Comparison of ENCODE assay signal across 12 cellular contexts in genomic region chr21:17709266-17709611, GRCh38.
DNase-seq lines count a peak whose midpoint lies in the region; ATAC-seq and TF ChIP-seq lines count a peak whose summit lies in the region.
"Had no signal": no experiment of that assay in that cellular context is flagged by ENCODE, and none has a peak within 500 bp of the region (broad histone marks: within the 10 kb centered on the region; RNA-seq: fewer than 3 reads in every experiment).

No MANE protein-coding gene starts in this region.

- POLR2A ChIA-PET in activated CD8-positive, alpha-beta T cell treated with anti-CD3 and anti-CD28 coated beads for 36 hours (lab: Charles Lee) = no interaction called here

- H3K27me3 Mint-ChIP-seq in activated CD8-positive, alpha-beta T cell treated with anti-CD3 and anti-CD28 coated beads for 36 hours = no peaks in the 10 kb centered on the region

- H3K9me3 Mint-ChIP-seq in activated CD8-positive, alpha-beta T cell treated with anti-CD3 and anti-CD28 coated beads for 36 hours = peaks cover 20% of the 10 kb centered on the region

- H3K4me1 Mint-ChIP-seq in activated CD8-positive, alpha-beta T cell treated with anti-CD3 and anti-CD28 coated beads for 36 hours (ENCODE audit: low read depth) = peaks cover 20% of the 10 kb centered on the region
- H3K4me1 Mint-ChIP-seq: nephron had no signal

- no peak overlapping the region for H3K27ac Mint-ChIP-seq in activated CD8-positive, alpha-beta T cell treated with anti-CD3 and anti-CD28 coated beads for 36 hours
- H3K27ac Mint-ChIP-seq: nephron had no signal

- intact Hi-C loops in activated CD8-positive, alpha-beta T cell treated with anti-CD3 and anti-CD28 coated beads for 36 hours (cut with micrococcal nuclease) = loop anchor here (5.0 kb wide), 1 partner anchor 73 kb away; no protein-coding TSS in a partner anchor

- peaks cover 8% of the 10 kb centered on the region for H3K36me3 Mint-ChIP-seq in activated CD8-positive, alpha-beta T cell treated with anti-CD3 and anti-CD28 coated beads for 36 hours (ENCODE audit: low read depth)

- H3K4me3 Mint-ChIP-seq in activated CD8-positive, alpha-beta T cell treated with anti-CD3 and anti-CD28 coated beads for 36 hours = no peak overlapping the region
- H3K4me3 Mint-ChIP-seq: nephron had no signal

- DNase-seq in GM20000 (ENCODE audit: low spot score) = peak; percentile 46
- peak; percentile 19 for DNase-seq in activated CD8-positive, alpha-beta T cell treated with anti-CD3 and anti-CD28 coated beads for 36 hours
- DNase-seq in effector CD8-positive, alpha-beta T cell (lab: John Stamatoyannopoulos, UW) = no peak
- no peak for DNase-seq in activated effector memory CD4-positive, alpha-beta T cell treated with Interleukin-2 at 50 U/mL for 16 hours
- DNase-seq in C1 segment of cervical spinal cord (lab: John Stamatoyannopoulos, UW) = no peak
- no peak for DNase-seq in NCI-H446 (lab: John Stamatoyannopoulos, UW)
- DNase-seq: NCI-H1105, RPMI8226, upper lobe of left lung had no signal

- TF ChIP-seq CTCF in GM20000 (IDR thresholded peaks at IDR 0.05; ENCODE audit: extremely low read depth, missing control alignments) = no peak
- TF ChIP-seq CTCF in activated CD8-positive, alpha-beta T cell treated with anti-CD3 and anti-CD28 coated beads for 36 hours (IDR thresholded peaks at IDR 0.05) = no peak

- ATAC-seq in GM18858 (IDR thresholded peaks at IDR 0.05; ENCODE audit: unreplicated experiment) = peak; percentile 100
- peak; percentile 99 for ATAC-seq in HG03045 (IDR thresholded peaks at IDR 0.05; ENCODE audit: unreplicated experiment)
- peak; percentile 95 for ATAC-seq in activated CD8-positive, alpha-beta T cell treated with anti-CD3 and anti-CD28 coated beads for 36 hours

- CTCF ChIA-PET in activated CD8-positive, alpha-beta T cell treated with anti-CD3 and anti-CD28 coated beads for 36 hours (lab: Charles Lee) = no interaction called here

Comparison
In these comparisons a context has a peak if more than half of its experiments do, and no peak if none do; other contexts are left out.
1. DNase-seq: peak in GM20000 (single experiment) and activated CD8-positive, alpha-beta T cell treated with anti-CD3 and anti-CD28 coated beads for 36 hours (single experiment); none in effector CD8-positive, alpha-beta T cell (single experiment), activated effector memory CD4-positive, alpha-beta T cell treated with Interleukin-2 at 50 U/mL for 16 hours (single experiment), C1 segment of cervical spinal cord (0 of 14) and NCI-H446 (0 of 2).
2. Peak in every context shown above with its lines, with median percentiles within 50 percentile points of each other: ATAC-seq.